In genomic region chr1:62405247-62405646, GRCh38 we compare ENCODE assay signal across 27 cellular contexts.
"Had no signal": no experiment of that assay in that cellular context is flagged by ENCODE, and none has a peak within 500 bp of the region (broad histone marks: within the 10 kb centered on the region; RNA-seq: fewer than 3 reads in every experiment).

No MANE protein-coding gene starts in this region.

- H3K4me2 ChIP-seq: neural progenitor cell, smooth muscle cell had no signal

- H3K27me3 ChIP-seq: neural progenitor cell, neutrophil, pancreas, spleen, suprapubic skin, testis, tibial artery, transverse colon, upper lobe of right lung, uterus had no signal

- FAIRE-seq: pancreas had no signal

- DNase-seq: naive thymus-derived CD4-positive, alpha-beta T cell; natural killer cell; pancreas; right cardiac atrium; spleen; stimulated activated CD4-positive, alpha-beta T cell treated with anti-CD3 and anti-CD28 coated beads, Interleukin-12 subunit alpha, Interleukin-12 subunit beta, amount 100 ng/mL, for 4 hours; stimulated activated CD4-positive, alpha-beta T cell treated with anti-CD3 and anti-CD28 coated beads, Interleukin-1b, Interleukin-23, amount 100 ng/mL, for 48 hours; stimulated activated CD4-positive, alpha-beta T cell treated with anti-CD3 and anti-CD28 coated beads, Interleukin-4, amount 100 ng/mL, for 1 hour; stimulated activated CD4-positive, alpha-beta T cell treated with anti-CD3 and anti-CD28 coated beads, Interleukin-4, amount 100 ng/mL, for 4 hours; stimulated activated CD8-positive, alpha-beta memory T cell treated with anti-CD3 and anti-CD28 coated beads, Interleukin-4, amount 100 ng/mL, for 48 hours; stimulated activated naive CD4-positive, alpha-beta T cell; stimulated activated naive CD8-positive, alpha-beta T cell treated with anti-CD3 and anti-CD28 coated beads, Interleukin-15, amount 100 ng/mL, for 72 hours; stimulated activated naive CD8-positive, alpha-beta T cell treated with anti-CD3 and anti-CD28 coated beads, Interleukin-15, Interleukin-2, amounts not matched to agents 100 U/mL and 50 U/mL, for 24 hours; substantia nigra; testis; tibial artery; transverse colon; upper lobe of right lung; uterus had no signal

- H3K9ac ChIP-seq: neural progenitor cell had no signal

- H3K9me3 ChIP-seq: neutrophil, pancreas, prostate gland, spleen, suprapubic skin, testis, tibial artery, transverse colon, upper lobe of right lung, uterus had no signal

- H3K4me1 ChIP-seq: pancreas, prostate gland, spleen, suprapubic skin, testis, tibial artery, upper lobe of right lung, uterus had no signal

- ATAC-seq: naive thymus-derived CD4-positive, alpha-beta T cell; natural killer cell; pancreas; right cardiac atrium; sciatic nerve; stimulated activated memory B cell treated with anti-CD40 and anti-IgM and Interleukin-4, amounts not matched to agents 10 μg/mL and 1 μg/mL and 100 μg/mL, for 72 hours; stimulated activated naive CD8-positive, alpha-beta T cell treated with anti-CD3 and anti-CD28 coated beads, Interleukin-15, amount 100 ng/mL, for 72 hours; stimulated activated naive CD8-positive, alpha-beta T cell treated with anti-CD3 and anti-CD28 coated beads, Interleukin-15, Interleukin-2, amounts not matched to agents 100 U/mL and 50 U/mL, for 24 hours; upper lobe of right lung had no signal

- H3K27ac ChIP-seq: neural progenitor cell, neutrophil, pancreas, prostate gland, skin epidermis, spleen, suprapubic skin, testis, tibial artery, transverse colon, upper lobe of right lung, uterus had no signal

- H3K4me3 ChIP-seq: neural progenitor cell, pancreas, prostate gland, skin epidermis, smooth muscle cell, spleen, suprapubic skin, testis, tibial artery, transverse colon, upper lobe of right lung, uterus had no signal

- H2AFZ ChIP-seq: neural progenitor cell had no signal

- H3K36me3 ChIP-seq: neural progenitor cell, neutrophil, pancreas, prostate gland, spleen, suprapubic skin, tibial artery, transverse colon, upper lobe of right lung, uterus had no signal
